8 cellular contexts compared by ENCODE assay signal in genomic region chr9:129497837-129498450, GRCh38.
DNase-seq lines count a peak whose midpoint lies in the region; ATAC-seq, FAIRE-seq and TF ChIP-seq lines count a peak whose summit lies in the region.

No MANE protein-coding gene starts in this region.

- no peak for TF ChIP-seq RAD21 in liver (IDR thresholded peaks at IDR 0.05)

- FAIRE-seq in HTR-8/SVneo (lab: Jason Lieb, UNC), result no peak

- H3K27ac ChIP-seq in HUES6 (ENCODE audit: low read depth, low read length) (peak overlapping the region; percentile 32; the same call in 1 of the 2 replicates), body of pancreas (peak overlapping the region; percentile 98 to 100 (median 100)), liver (ENCODE audit: low read depth in 1 of 2, low read length in 2 of 2) (peak overlapping the region; percentile 100), subcutaneous abdominal adipose tissue (ENCODE audit: low read depth, low read length) (peak overlapping the region; percentile 90)

- H3K9me3 ChIP-seq in HUES6 (ENCODE audit: control insufficient read depth, insufficient read depth, low read depth, low read length), result no peaks in the 10 kb centered on the region
- no peaks in the 10 kb centered on the region for H3K9me3 ChIP-seq in body of pancreas
- no peaks in the 10 kb centered on the region for H3K9me3 ChIP-seq in liver (ENCODE audit: control insufficient read depth in 4 of 4, low read length in 3 of 4)
- no peaks in the 10 kb centered on the region for H3K9me3 ChIP-seq in subcutaneous abdominal adipose tissue (ENCODE audit: control insufficient read depth in 5 of 5, low read length in 5 of 5)

- ATAC-seq in body of pancreas (no peak), HG02852 (IDR thresholded peaks at IDR 0.05; ENCODE audit: unreplicated experiment) (no peak)

- 44 to 45% methylated on average over 5 to 6 of the region's 6 CpGs for WGBS in body of pancreas, 2 donors
- WGBS in liver, result 77% methylated on average over 6 of the region's 6 CpGs

- intact Hi-C loops in body of pancreas (cut with DNase I), result no loop called here

- TF ChIP-seq POLR2A in body of pancreas (IDR thresholded peaks at IDR 0.05), result peak in 1 of 3 donors; percentile 26

- H3K4me1 ChIP-seq in HUES6 (ENCODE audit: control insufficient read depth, insufficient read depth, low read length) (peaks cover 63% of the 10 kb centered on the region), body of pancreas (peaks cover 66% of the 10 kb centered on the region), liver (ENCODE audit: control insufficient read depth in 4 of 4, insufficient read depth in 4 of 4, low read length in 3 of 4) (peaks cover 5 to 27% (median 13%) of the 10 kb centered on the region in 4 donors), subcutaneous abdominal adipose tissue (ENCODE audit: control insufficient read depth in 5 of 5, insufficient read depth in 5 of 5, low read length in 5 of 5) (peaks cover 6 to 70% (median 58%) of the 10 kb centered on the region in 5 donors)

- DNase-seq in body of pancreas (peak in 1 of 4 donors; percentile 35), DMS153 treated with DMSO at 0.1 percent for 48 hours (lab: John Stamatoyannopoulos, UW; ENCODE audit: unreplicated experiment) (no peak), HTR-8/SVneo (ENCODE audit: insufficient read length, low spot score) (no peak)
- DNase-seq in stimulated activated CD4-positive, alpha-beta T cell treated with anti-CD3 and anti-CD28 coated beads, Interleukin-1b, Interleukin-23, amount 100 ng/mL, for 48 hours, result no peak

- H3K4me3 ChIP-seq in HUES6 (ENCODE audit: low read depth, low read length) (peak overlapping the region; percentile 27; the same call in 1 of the 2 replicates), body of pancreas (no peak overlapping the region), liver (ENCODE audit: low read depth in 1 of 3, low read length in 3 of 3) (no peak overlapping the region), subcutaneous abdominal adipose tissue (ENCODE audit: low read depth in 1 of 5, low read length in 5 of 5) (peak overlapping the region; percentile 52 to 84 (median 66))

- TF ChIP-seq CTCF in body of pancreas (IDR thresholded peaks at IDR 0.05) (no peak), liver (IDR thresholded peaks at IDR 0.05; ENCODE audit: low read depth, low read length, missing input control) (no peak)

- H3K27me3 ChIP-seq in HUES6 (ENCODE audit: control insufficient read depth, insufficient read depth, low read length) (no peaks in the 10 kb centered on the region), body of pancreas (no peaks in the 10 kb centered on the region), liver (ENCODE audit: control insufficient read depth in 4 of 4, insufficient read depth in 4 of 4, low read length in 3 of 4) (no peaks in the 10 kb centered on the region), subcutaneous abdominal adipose tissue (ENCODE audit: control insufficient read depth in 5 of 5, insufficient read depth in 4 of 5, low read length in 5 of 5) (no peaks in the 10 kb centered on the region)

- peak overlapping the region; percentile 73 for H3K9ac ChIP-seq in HUES6 (ENCODE audit: low read length)
- peak overlapping the region; percentile 45 to 62 for H3K9ac ChIP-seq in liver (ENCODE audit: low read depth in 1 of 2, low read length in 2 of 2)
- peak overlapping the region; percentile 59 to 98 (median 73) for H3K9ac ChIP-seq in subcutaneous abdominal adipose tissue (ENCODE audit: low read length in 5 of 5)

- H3K36me3 ChIP-seq in HUES6 (ENCODE audit: control insufficient read depth, insufficient read depth, low read length), result no peaks in the 10 kb centered on the region
- H3K36me3 ChIP-seq in body of pancreas (replicated peaks in 1 of 2; ENCODE audit: insufficient read depth in 1 of 2, low read depth in 2 of 2), result no peaks in the 10 kb centered on the region
- peaks cover 0 to 5% (median under 1%) of the 10 kb centered on the region in 4 donors for H3K36me3 ChIP-seq in liver (ENCODE audit: control insufficient read depth in 4 of 4, insufficient read depth in 3 of 4, low read depth in 1 of 4, low read length in 3 of 4)
- peaks cover 0 to 10% (median 8%) of the 10 kb centered on the region in 5 donors for H3K36me3 ChIP-seq in subcutaneous abdominal adipose tissue (ENCODE audit: control insufficient read depth in 5 of 5, insufficient read depth in 5 of 5, low read length in 5 of 5)

TF ChIP-seq in liver, 16 proteins besides CTCF, POLR2A, EP300 and RAD21:
- TF ChIP-seq HNF4G (IDR thresholded peaks at IDR 0.05) (no peak), REST (IDR thresholded peaks at IDR 0.05) (no peak), NR2F2 (IDR thresholded peaks at IDR 0.05) (no peak), ZBTB33 (IDR thresholded peaks at IDR 0.05) (no peak)

Comparison
In these comparisons a context has a peak if more than half of its experiments do, and no peak if none do; other contexts are left out.
1. H3K27ac ChIP-seq: peak in every context shown above with its lines; median percentile 100 in liver; 100 in body of pancreas; 90 in subcutaneous abdominal adipose tissue; 32 in HUES6.
2. H3K4me3 ChIP-seq: peak in HUES6 (single experiment) and subcutaneous abdominal adipose tissue (5 of 5); none in body of pancreas (0 of 2) and liver (0 of 3).
3. Peak in every context shown above with its lines, with median percentiles within 50 percentile points of each other: H3K9ac ChIP-seq.